Comparison of ENCODE assay signal across 8 cellular contexts in the genomic region with DNA sequence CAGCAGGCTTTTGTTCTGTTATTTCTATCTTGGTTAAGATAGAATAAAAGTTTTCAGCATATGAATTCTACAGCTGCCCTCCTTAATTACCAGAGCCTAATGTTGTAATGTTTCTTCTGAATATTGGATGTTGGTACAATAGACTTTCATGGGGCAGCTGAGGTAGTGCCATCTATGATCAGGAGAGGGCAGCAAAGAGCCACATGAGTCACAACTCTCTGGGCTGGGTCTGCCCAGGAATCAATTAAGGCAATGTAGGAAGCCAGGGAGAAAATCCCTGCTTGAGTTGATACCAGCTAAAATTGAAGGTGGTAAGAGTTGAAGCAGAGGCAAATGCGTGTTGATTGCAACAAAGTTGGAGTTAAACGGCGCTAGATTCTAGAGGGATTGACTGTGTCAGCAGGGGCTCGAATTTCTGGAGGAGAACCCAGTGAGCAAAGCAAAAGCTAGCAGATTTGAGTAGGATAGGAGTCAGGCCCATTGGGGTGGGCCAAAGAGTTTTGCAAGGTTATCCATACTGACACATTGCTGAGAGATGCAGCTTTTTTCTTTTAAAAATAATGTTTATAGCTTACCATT. TPM values are rescaled to one million over a fixed set of nuclear protein-coding genes. Genes with fewer than 3 reads are reported as not detected.
A peak's percentile ranks its signal among the peaks of the same experiment; 100 is the strongest.
DNase-seq lines count a peak whose midpoint lies in the region; ATAC-seq and TF ChIP-seq lines count a peak whose summit lies in the region.

No MANE protein-coding gene starts in this region.

- H3K36me3 ChIP-seq in MG63 (no peaks in the 10 kb centered on the region), gastrocnemius medialis (no peaks in the 10 kb centered on the region)

- no peaks in the 10 kb centered on the region for H3K27me3 ChIP-seq in MG63
- H3K27me3 ChIP-seq in gastrocnemius medialis = no peaks in the 10 kb centered on the region

- no peak overlapping the region for H3K27ac ChIP-seq in gastrocnemius medialis

- ATAC-seq in GM21825 (IDR thresholded peaks at IDR 0.05; ENCODE audit: unreplicated experiment) = peak; percentile 81
- ATAC-seq in gastrocnemius medialis = peak; percentile 77 to 87
- ATAC-seq in GM19455 (IDR thresholded peaks at IDR 0.05; ENCODE audit: unreplicated experiment) = no peak

- intact Hi-C loops in gastrocnemius medialis (cut with DNase I; ENCODE audit: low total_unique reads) = loop anchor here (10.0 kb wide), 1 partner anchor 599 kb away; the partner anchor contains the start of gene LDLRAD4

- TF ChIP-seq POLR2A in gastrocnemius medialis (IDR thresholded peaks at IDR 0.05) = no peak

- no peak overlapping the region for H3K4me3 ChIP-seq in MG63
- no peak overlapping the region for H3K4me3 ChIP-seq in gastrocnemius medialis

- H3K4me1 ChIP-seq in gastrocnemius medialis = no peaks in the 10 kb centered on the region

- DNase-seq in EL (peak; percentile 47), MG63 (peak; percentile 32), T-helper 1 cell (peak in 3 of 5 donors; percentile 11 to 46 (median 43)), anterior cingulate cortex (lab: John Stamatoyannopoulos, UW) (peak in 47 of 58 donors; percentile 2 to 70 (median 23)), hepatic stellate cell (ENCODE audit: low spot score) (peak; percentile 74), gastrocnemius medialis (peak in 1 of 2 donors; percentile 16)

- peak; percentile 44 to 85 (median 60) for TF ChIP-seq CTCF in gastrocnemius medialis (IDR thresholded peaks at IDR 0.05 in 4 of 5, conservative IDR thresholded peaks at IDR 0.05 in 1 of 5)

- in situ Hi-C loops in gastrocnemius medialis (cut with MboI; ENCODE audit: low sequenced_read_pairs in 4 of 4) = loop anchor here in 3 of 4 donors (25.0 kb wide), 3 partner anchors 249 to 574 kb away; no protein-coding TSS in a partner anchor

- H3K9me3 ChIP-seq in MG63 (no peaks in the 10 kb centered on the region), gastrocnemius medialis (no peaks in the 10 kb centered on the region)

RNA-seq across cellular contexts. Expression of gene MC5R, which starts 10.6 kb away (rescaled TPM):
- 0.69 and 0.99 TPM in 2 replicates for total RNA-seq in MG63 (2014; rRNA removed; shearing (Covaris generic); ENCODE audit: low replicate concordance)
- not detected for total RNA-seq in gastrocnemius medialis
